In the genomic region with DNA sequence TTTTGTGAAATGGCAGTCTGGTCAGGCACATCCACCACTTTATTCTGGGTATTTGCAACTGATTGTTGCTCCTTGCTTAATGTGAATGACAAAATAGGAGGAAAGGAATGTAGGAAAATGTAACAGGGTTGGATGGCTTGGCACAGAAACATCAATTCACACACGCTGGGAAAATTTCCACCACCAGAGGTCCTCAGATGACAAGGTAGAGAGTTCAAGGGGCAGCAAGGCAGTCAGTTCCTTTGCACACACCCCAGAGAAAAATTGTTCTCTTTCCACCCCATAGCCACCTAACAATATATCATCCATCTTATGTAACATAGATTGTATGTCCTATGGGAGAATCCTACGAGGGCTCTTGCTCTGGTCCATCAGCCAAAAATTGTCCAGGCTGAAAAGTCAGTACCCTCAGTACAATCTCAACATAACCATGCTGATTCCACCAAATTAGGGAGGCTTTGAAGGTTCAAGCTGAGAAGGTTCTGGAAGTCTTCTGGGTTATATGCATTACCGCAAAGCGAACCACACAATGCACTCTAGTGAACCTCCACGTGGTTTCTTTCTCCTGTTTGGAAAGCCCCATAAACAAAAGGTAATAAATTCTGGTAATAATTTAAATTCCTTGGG, we compare ENCODE assay signal across 9 cellular contexts. TPM values are rescaled to one million over a fixed set of nuclear protein-coding genes. Genes with fewer than 3 reads are reported as not detected.
DNase-seq lines count a peak whose midpoint lies in the region; ATAC-seq and TF ChIP-seq lines count a peak whose summit lies in the region.
"Had no signal": no experiment of that assay in that cellular context is flagged by ENCODE, and none has a peak within 500 bp of the region (broad histone marks: within the 10 kb centered on the region; RNA-seq: fewer than 3 reads in every experiment).

No MANE protein-coding gene starts in this region.

- H3K36me3 Mint-ChIP-seq in WTC11 = no peaks in the 10 kb centered on the region
- H3K36me3 Mint-ChIP-seq: activated naive CD4-positive, alpha-beta T cell treated with anti-CD3 and anti-CD28 coated beads, Interleukin-2, amount 50 U/mL, for 24 hours had no signal

- H3K4me3 Mint-ChIP-seq in WTC11 = no peak overlapping the region
- H3K4me3 Mint-ChIP-seq: activated naive CD4-positive, alpha-beta T cell treated with anti-CD3 and anti-CD28 coated beads, Interleukin-2, amount 50 U/mL, for 24 hours had no signal

- H3K27ac Mint-ChIP-seq in WTC11 = no peak overlapping the region
- H3K27ac Mint-ChIP-seq: activated naive CD4-positive, alpha-beta T cell treated with anti-CD3 and anti-CD28 coated beads, Interleukin-2, amount 50 U/mL, for 24 hours had no signal

- H3K9me3 Mint-ChIP-seq in WTC11 = no peaks in the 10 kb centered on the region
- H3K9me3 Mint-ChIP-seq: activated naive CD4-positive, alpha-beta T cell treated with anti-CD3 and anti-CD28 coated beads, Interleukin-2, amount 50 U/mL, for 24 hours had no signal

- peak; percentile 72 for TF ChIP-seq CTCF in WTC11 (IDR thresholded peaks at IDR 0.05)
- TF ChIP-seq CTCF in choroid plexus epithelial cell (conservative IDR thresholded peaks at IDR 0.05; ENCODE audit: low read depth, low read length) = peak; percentile 94

- H3K4me1 Mint-ChIP-seq in WTC11 = peaks cover 20% of the 10 kb centered on the region
- H3K4me1 Mint-ChIP-seq: activated naive CD4-positive, alpha-beta T cell treated with anti-CD3 and anti-CD28 coated beads, Interleukin-2, amount 50 U/mL, for 24 hours had no signal

- POLR2A ChIA-PET in WTC11 (lab: Charles Lee) = no interaction called here

- CTCF ChIA-PET in WTC11 (lab: Charles Lee) = interaction anchor here (0.6 to 2.0 kb wide), 7 partner anchors 93 to 509 kb away, joined by 3 to 8 read pairs (median 3); a partner anchor contains a TSS

- H3K27me3 Mint-ChIP-seq in WTC11 (ENCODE audit: low read depth) = no peaks in the 10 kb centered on the region; the same call in 1 of the 2 replicates

- ATAC-seq in WTC11 = peak; percentile 79
- ATAC-seq in HG03108 (IDR thresholded peaks at IDR 0.05; ENCODE audit: unreplicated experiment) = no peak

- DNase-seq in D341Med (ENCODE audit: low spot score) (peak; percentile 57), H4 (ENCODE audit: low spot score) (peak; percentile 63), NCI-H2171 treated with DMSO at 0.1 percent for 48 hours (lab: John Stamatoyannopoulos, UW) (peak; percentile 56), WTC11 (ENCODE audit: low spot score) (peak; percentile 73), choroid plexus epithelial cell (ENCODE audit: low read depth) (peak; percentile 84), lung microvascular endothelial cell (ENCODE audit: low read depth in 2 of 2) (peak; percentile 57 to 63)
- DNase-seq in stimulated activated CD8-positive, alpha-beta memory T cell treated with anti-CD3 and anti-CD28 coated beads, Interleukin-2, amount 100 ng/mL, for 1 hour (ENCODE audit: low read depth in 2 of 2) = peak; percentile 6 to 14

- no peak overlapping the region for H3K4me3 ChIP-seq in choroid plexus epithelial cell (ENCODE audit: low read depth, low read length)

TF ChIP-seq in WTC11, 78 proteins besides CTCF, POLR2A, EP300 and RAD21:
- TF ChIP-seq ATF1 (CRISPR knock-in tag; IDR thresholded peaks at IDR 0.05) (no peak), ZNF121 (CRISPR knock-in tag; IDR thresholded peaks at IDR 0.05) (no peak), ETV6 (CRISPR knock-in tag; IDR thresholded peaks at IDR 0.05) (no peak), NR1H2 (CRISPR knock-in tag; IDR thresholded peaks at IDR 0.05) (no peak), MYBL2 (CRISPR knock-in tag; IDR thresholded peaks at IDR 0.05) (no peak), EMX1 (CRISPR knock-in tag; IDR thresholded peaks at IDR 0.05) (no peak)
- TF ChIP-seq, protein P1, sequence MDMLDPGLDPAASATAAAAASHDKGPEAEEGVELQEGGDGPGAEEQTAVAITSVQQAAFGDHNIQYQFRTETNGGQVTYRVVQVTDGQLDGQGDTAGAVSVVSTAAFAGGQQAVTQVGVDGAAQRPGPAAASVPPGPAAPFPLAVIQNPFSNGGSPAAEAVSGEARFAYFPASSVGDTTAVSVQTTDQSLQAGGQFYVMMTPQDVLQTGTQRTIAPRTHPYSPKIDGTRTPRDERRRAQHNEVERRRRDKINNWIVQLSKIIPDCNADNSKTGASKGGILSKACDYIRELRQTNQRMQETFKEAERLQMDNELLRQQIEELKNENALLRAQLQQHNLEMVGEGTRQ (CRISPR knock-in tag; IDR thresholded peaks at IDR 0.05) = no peak
- TF ChIP-seq, protein P2, sequence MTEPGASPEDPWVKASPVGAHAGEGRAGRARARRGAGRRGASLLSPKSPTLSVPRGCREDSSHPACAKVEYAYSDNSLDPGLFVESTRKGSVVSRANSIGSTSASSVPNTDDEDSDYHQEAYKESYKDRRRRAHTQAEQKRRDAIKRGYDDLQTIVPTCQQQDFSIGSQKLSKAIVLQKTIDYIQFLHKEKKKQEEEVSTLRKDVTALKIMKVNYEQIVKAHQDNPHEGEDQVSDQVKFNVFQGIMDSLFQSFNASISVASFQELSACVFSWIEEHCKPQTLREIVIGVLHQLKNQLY (CRISPR knock-in tag; IDR thresholded peaks at IDR 0.05) = no peak
- TF ChIP-seq, protein P3, sequence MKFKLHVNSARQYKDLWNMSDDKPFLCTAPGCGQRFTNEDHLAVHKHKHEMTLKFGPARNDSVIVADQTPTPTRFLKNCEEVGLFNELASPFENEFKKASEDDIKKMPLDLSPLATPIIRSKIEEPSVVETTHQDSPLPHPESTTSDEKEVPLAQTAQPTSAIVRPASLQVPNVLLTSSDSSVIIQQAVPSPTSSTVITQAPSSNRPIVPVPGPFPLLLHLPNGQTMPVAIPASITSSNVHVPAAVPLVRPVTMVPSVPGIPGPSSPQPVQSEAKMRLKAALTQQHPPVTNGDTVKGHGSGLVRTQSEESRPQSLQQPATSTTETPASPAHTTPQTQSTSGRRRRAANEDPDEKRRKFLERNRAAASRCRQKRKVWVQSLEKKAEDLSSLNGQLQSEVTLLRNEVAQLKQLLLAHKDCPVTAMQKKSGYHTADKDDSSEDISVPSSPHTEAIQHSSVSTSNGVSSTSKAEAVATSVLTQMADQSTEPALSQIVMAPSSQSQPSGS (CRISPR knock-in tag; IDR thresholded peaks at IDR 0.05; ENCODE audit: borderline replicate concordance, low read depth) = no peak
- TF ChIP-seq, protein P4, sequence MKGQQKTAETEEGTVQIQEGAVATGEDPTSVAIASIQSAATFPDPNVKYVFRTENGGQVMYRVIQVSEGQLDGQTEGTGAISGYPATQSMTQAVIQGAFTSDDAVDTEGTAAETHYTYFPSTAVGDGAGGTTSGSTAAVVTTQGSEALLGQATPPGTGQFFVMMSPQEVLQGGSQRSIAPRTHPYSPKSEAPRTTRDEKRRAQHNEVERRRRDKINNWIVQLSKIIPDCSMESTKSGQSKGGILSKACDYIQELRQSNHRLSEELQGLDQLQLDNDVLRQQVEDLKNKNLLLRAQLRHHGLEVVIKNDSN (CRISPR knock-in tag; IDR thresholded peaks at IDR 0.05) = no peak

RNA-seq across cellular contexts. Expression of a gene that starts 42.1 kb away (rescaled TPM):
- total RNA-seq in H4 (2014; rRNA removed; shearing (Covaris generic)) = not detected in 2 replicates
- not detected in 3 replicates for total RNA-seq in WTC11 (2021)
- not detected in 2 replicates for total RNA-seq in lung microvascular endothelial cell

Comparison
In these comparisons a context has a peak if more than half of its experiments do, and no peak if none do; other contexts are left out.
1. DNase-seq: peak in every context shown above with its lines; median percentile 84 in choroid plexus epithelial cell; 73 in WTC11; 63 in H4; 60 in lung microvascular endothelial cell; 57 in D341Med; 56 in NCI-H2171 treated with DMSO at 0.1 percent for 48 hours; 10 in stimulated activated CD8-positive, alpha-beta memory T cell treated with anti-CD3 and anti-CD28 coated beads, Interleukin-2, amount 100 ng/mL, for 1 hour.